Comparison of ENCODE assay signal across 28 cellular contexts in genomic region chr17:45790296-45790922, GRCh38. TPM values are rescaled to one million over a fixed set of nuclear protein-coding genes. Genes with fewer than 3 reads are reported as not detected.
DNase-seq lines count a peak whose midpoint lies in the region; ATAC-seq and TF ChIP-seq lines count a peak whose summit lies in the region.
"Had no signal": no experiment of that assay in that cellular context is flagged by ENCODE, and none has a peak within 500 bp of the region (broad histone marks: within the 10 kb centered on the region; RNA-seq: fewer than 3 reads in every experiment).

No MANE protein-coding gene starts in this region.

- peak; percentile 32 for DNase-seq in Calu3
- peak; percentile 22 for DNase-seq in GM23248
- peak; percentile 27 for DNase-seq in PC-3
- no peak for DNase-seq in mesothelial cell of epicardium (ENCODE audit: low spot score in 2 of 2, unreplicated experiment in 2 of 2)
- DNase-seq in HT-29 (ENCODE audit: low spot score): no peak
- DNase-seq: activated CD4-positive, alpha-beta T cell treated with anti-CD3 and anti-CD28 coated beads for 1 hour; activated CD8-positive, alpha-beta T cell treated with anti-CD3 and anti-CD28 coated beads, Interleukin-2, amount 10 ng/mL, durations not matched to agents 7 days and 5 days; activated effector memory CD4-positive, alpha-beta T cell treated with anti-CD3 and anti-CD28 coated beads, Interleukin-2, amount 50 U/mL, for 16 hours; activated naive CD8-positive, alpha-beta T cell treated with anti-CD3 and anti-CD28 coated beads, Interleukin-2, amount 50 U/mL, for 24 hours; effector CD8-positive, alpha-beta T cell; islet precursor cell; left ventricle myocardium superior; naive thymus-derived CD8-positive, alpha-beta T cell; NCI-H1048; NCI-H1930; occipital lobe; stimulated activated CD4-positive, alpha-beta T cell treated with anti-CD3 and anti-CD28 coated beads, Interleukin-12 subunit alpha, Interleukin-12 subunit beta, amount 100 ng/mL, for 4 hours; stimulated activated CD4-positive, alpha-beta T cell treated with anti-CD3 and anti-CD28 coated beads, Interleukin-4, amount 100 ng/mL, for 24 hours; stimulated activated naive B cell treated with anti-CD40 and anti-IgM and Interleukin-4, amounts not matched to agents 10 μg/mL and 1 μg/mL and 100 μg/mL, for 72 hours; T-helper 1 cell had no signal

- ATAC-seq in PC-3 (no peak), GM18517 (IDR thresholded peaks at IDR 0.05; ENCODE audit: unreplicated experiment) (no peak), HG02759 (IDR thresholded peaks at IDR 0.05; ENCODE audit: unreplicated experiment) (no peak)
- ATAC-seq: activated CD8-positive, alpha-beta T cell treated with anti-CD3 and anti-CD28 coated beads, Interleukin-2, amount 10 ng/mL, durations not matched to agents 7 days and 5 days; activated naive CD8-positive, alpha-beta T cell treated with anti-CD3 and anti-CD28 coated beads, Interleukin-2, amount 50 U/mL, for 24 hours; left ventricle myocardium superior; naive thymus-derived CD8-positive, alpha-beta T cell had no signal

- in situ Hi-C loops in GM23248 (cut with MboI): no loop called here

- H3K4me2 ChIP-seq in GM23248 (ENCODE audit: unreplicated experiment): no peak overlapping the region
- no peak overlapping the region for H3K4me2 ChIP-seq in PC-3 (ENCODE audit: low read length)
- no peak overlapping the region for H3K4me2 ChIP-seq in parathyroid adenoma (ENCODE audit: low read length)

- BruUV-seq in Calu3 (replicated peaks; lab: Mats Ljungman, UMichigan) (no TSS peak), PC-3 (replicated peaks; lab: Mats Ljungman, UMichigan) (no TSS peak)

- no peak overlapping the region for H3K27ac ChIP-seq in GM23248
- H3K27ac ChIP-seq in PC-3 (ENCODE audit: low read length): no peak overlapping the region
- H3K27ac ChIP-seq in parathyroid adenoma: no peak overlapping the region
- H3K27ac ChIP-seq: suprapubic skin had no signal

- intact Hi-C loops in Calu3 (cut with micrococcal nuclease; ENCODE audit: unreplicated experiment) (no loop called here), PC-3 (cut with micrococcal nuclease) (no loop called here)

- H3K27me3 ChIP-seq in GM23248 (replicated peaks; ENCODE audit: insufficient read depth): peaks cover 47% of the 10 kb centered on the region
- peaks cover 54% of the 10 kb centered on the region for H3K27me3 ChIP-seq in PC-3 (ENCODE audit: low read length)
- no peaks in the 10 kb centered on the region for H3K27me3 ChIP-seq in parathyroid adenoma (ENCODE audit: control insufficient read depth, insufficient read depth, low read length)

- no peaks in the 10 kb centered on the region for H3K4me1 ChIP-seq in GM23248 (ENCODE audit: insufficient read depth)
- H3K4me1 ChIP-seq in PC-3 (ENCODE audit: insufficient read depth, low read length): peaks cover 7% of the 10 kb centered on the region; the same call in 1 of the 2 replicates
- H3K4me1 ChIP-seq in parathyroid adenoma: peaks cover 9% of the 10 kb centered on the region

- H3K9me2 ChIP-seq in GM23248 (ENCODE audit: insufficient read depth) (no peaks in the 10 kb centered on the region), PC-3 (replicated peaks; ENCODE audit: low read length) (no peaks in the 10 kb centered on the region)

- H3K27me3 Mint-ChIP-seq in Calu3 (ENCODE audit: unreplicated experiment): peaks cover 100% of the 10 kb centered on the region
- peaks cover 98% of the 10 kb centered on the region for H3K27me3 Mint-ChIP-seq in mesothelial cell of epicardium (ENCODE audit: low read depth)

- no peaks in the 10 kb centered on the region for H3K79me2 ChIP-seq in GM23248 (ENCODE audit: insufficient read depth)
- no peaks in the 10 kb centered on the region for H3K79me2 ChIP-seq in PC-3 (ENCODE audit: low read length)
- no peaks in the 10 kb centered on the region for H3K79me2 ChIP-seq in parathyroid adenoma

- H4K20me1 ChIP-seq in GM23248 (ENCODE audit: insufficient read depth) (no peaks in the 10 kb centered on the region), PC-3 (ENCODE audit: low read length) (no peaks in the 10 kb centered on the region)

- H3K9ac ChIP-seq in GM23248 (no peak overlapping the region), PC-3 (ENCODE audit: low read length) (no peak overlapping the region), parathyroid adenoma (no peak overlapping the region)

- H2AFZ ChIP-seq in GM23248 (no peak overlapping the region), PC-3 (ENCODE audit: low read length) (no peak overlapping the region), parathyroid adenoma (peak overlapping the region; percentile 56)

- no peak overlapping the region for H3K27ac Mint-ChIP-seq in Calu3 (ENCODE audit: unreplicated experiment)
- H3K27ac Mint-ChIP-seq in mesothelial cell of epicardium: no peak overlapping the region
- H3K27ac Mint-ChIP-seq: activated CD8-positive, alpha-beta T cell treated with anti-CD3 and anti-CD28 coated beads, Interleukin-2, amount 10 ng/mL, durations not matched to agents 7 days and 5 days; activated naive CD8-positive, alpha-beta T cell treated with anti-CD3 and anti-CD28 coated beads, Interleukin-2, amount 50 U/mL, for 24 hours; naive thymus-derived CD8-positive, alpha-beta T cell; stimulated activated naive B cell treated with anti-CD40 and anti-IgM and Interleukin-4, amounts not matched to agents 10 μg/mL and 1 μg/mL and 100 μg/mL, for 72 hours had no signal

- H3F3A ChIP-seq in GM23248 (ENCODE audit: insufficient read depth) (no peaks in the 10 kb centered on the region), PC-3 (ENCODE audit: low read length, unreplicated experiment) (no peaks in the 10 kb centered on the region)

- CTCF ChIA-PET in Calu3 (lab: Charles Lee) (no interaction called here), PC-3 (lab: Charles Lee) (no interaction called here)

- no peaks in the 10 kb centered on the region for H3K9me3 Mint-ChIP-seq in Calu3 (ENCODE audit: low read depth, unreplicated experiment)
- H3K9me3 Mint-ChIP-seq in mesothelial cell of epicardium: no peaks in the 10 kb centered on the region
- H3K9me3 Mint-ChIP-seq: activated naive CD8-positive, alpha-beta T cell treated with anti-CD3 and anti-CD28 coated beads, Interleukin-2, amount 50 U/mL, for 24 hours; naive thymus-derived CD8-positive, alpha-beta T cell; stimulated activated naive B cell treated with anti-CD40 and anti-IgM and Interleukin-4, amounts not matched to agents 10 μg/mL and 1 μg/mL and 100 μg/mL, for 72 hours had no signal

- no peaks in the 10 kb centered on the region for H3K36me3 ChIP-seq in GM23248 (ENCODE audit: low read depth)
- H3K36me3 ChIP-seq in PC-3 (ENCODE audit: low read depth, low read length): no peaks in the 10 kb centered on the region
- no peaks in the 10 kb centered on the region for H3K36me3 ChIP-seq in parathyroid adenoma (ENCODE audit: control insufficient read depth, insufficient read depth, low read length)
- H3K36me3 ChIP-seq: HAP-1, suprapubic skin had no signal

- H3K4me1 Mint-ChIP-seq in Calu3 (ENCODE audit: low read depth, unreplicated experiment) (peaks cover 19% of the 10 kb centered on the region), mesothelial cell of epicardium (peaks cover 5% of the 10 kb centered on the region)
- H3K4me1 Mint-ChIP-seq: activated naive CD8-positive, alpha-beta T cell treated with anti-CD3 and anti-CD28 coated beads, Interleukin-2, amount 50 U/mL, for 24 hours had no signal

- H3K36me3 Mint-ChIP-seq in Calu3 (ENCODE audit: insufficient read depth, unreplicated experiment) (peaks cover 9% of the 10 kb centered on the region), mesothelial cell of epicardium (no peaks in the 10 kb centered on the region)
- H3K36me3 Mint-ChIP-seq: naive thymus-derived CD8-positive, alpha-beta T cell; stimulated activated naive B cell treated with anti-CD40 and anti-IgM and Interleukin-4, amounts not matched to agents 10 μg/mL and 1 μg/mL and 100 μg/mL, for 72 hours had no signal

- no peak overlapping the region for H3K4me3 Mint-ChIP-seq in Calu3 (ENCODE audit: low read depth, unreplicated experiment)
- H3K4me3 Mint-ChIP-seq in mesothelial cell of epicardium: no peak overlapping the region
- H3K4me3 Mint-ChIP-seq: activated CD8-positive, alpha-beta T cell treated with anti-CD3 and anti-CD28 coated beads, Interleukin-2, amount 10 ng/mL, durations not matched to agents 7 days and 5 days; activated naive CD8-positive, alpha-beta T cell treated with anti-CD3 and anti-CD28 coated beads, Interleukin-2, amount 50 U/mL, for 24 hours; naive thymus-derived CD8-positive, alpha-beta T cell; stimulated activated naive B cell treated with anti-CD40 and anti-IgM and Interleukin-4, amounts not matched to agents 10 μg/mL and 1 μg/mL and 100 μg/mL, for 72 hours had no signal

- H3K9me3 ChIP-seq in GM23248 (ENCODE audit: low read depth) (no peaks in the 10 kb centered on the region), PC-3 (ENCODE audit: low read length) (no peaks in the 10 kb centered on the region), parathyroid adenoma (ENCODE audit: control insufficient read depth, low read length) (no peaks in the 10 kb centered on the region)
- H3K9me3 ChIP-seq: HAP-1, suprapubic skin had no signal

- POLR2A ChIA-PET in PC-3 (lab: Charles Lee; ENCODE audit: unreplicated experiment): no interaction called here

- WGBS in GM23248 (ENCODE audit: low coverage in 1 of 2, low lambda C conversion rate in 2 of 2, missing lambda C conversion rate in 2 of 2), 2 experiments: 15% methylated on average over 11 of the region's 11 CpGs

- H3K4me3 ChIP-seq in GM23248 (no peak overlapping the region), PC-3 (ENCODE audit: low read length) (no peak overlapping the region), parathyroid adenoma (ENCODE audit: low read depth, low read length) (no peak overlapping the region)
- H3K4me3 ChIP-seq: HAP-1, suprapubic skin had no signal

- TF ChIP-seq CTCF in Calu3 (IDR thresholded peaks at IDR 0.05; ENCODE audit: unreplicated experiment) (no peak), PC-3 (conservative IDR thresholded peaks at IDR 0.05; ENCODE audit: low read depth, low read length) (no peak), parathyroid adenoma (IDR thresholded peaks at IDR 0.05) (no peak), mesothelial cell of epicardium (IDR thresholded peaks at IDR 0.05; ENCODE audit: unreplicated experiment) (no peak)

RNA-seq across cellular contexts. Expression of gene CRHR1, which starts 6.3 kb away (rescaled TPM):
- total RNA-seq in Calu3 (2022) (not detected in 2 replicates), PC-3 (2014; rRNA removed) (not detected in 2 replicates), mesothelial cell of epicardium (0.27 to 0.36 TPM (median 0.31 TPM) in 3 replicates)
- total RNA-seq in GM23248 (2014; rRNA removed; shearing (Covaris generic)): not detected in 2 replicates
- not detected in 2 replicates for polyA plus RNA-seq in GM23248 (2016; fragmentation: Nextera tagmentation; extraction: Ambion mirVana)
- not detected in 2 replicates for total RNA-seq in HT-29 (2014; rRNA removed; shearing (Covaris generic))
- total RNA-seq: activated CD8-positive, alpha-beta T cell treated with anti-CD3 and anti-CD28 coated beads, Interleukin-2, amount 10 ng/mL, durations not matched to agents 7 days and 5 days; epithelial cell of proximal tubule; left ventricle myocardium superior; LHCN-M2; naive thymus-derived CD8-positive, alpha-beta T cell had no signal
- polyA plus RNA-seq: naive thymus-derived CD8-positive, alpha-beta T cell had no signal

RNA-seq across cellular contexts. Expression of gene SPPL2C, which starts 54.3 kb away (rescaled TPM):
- total RNA-seq in Calu3 (2022): not detected in 2 replicates
- not detected in 2 replicates for total RNA-seq in GM23248 (2014; rRNA removed; shearing (Covaris generic))
- polyA plus RNA-seq in GM23248 (2016; fragmentation: Nextera tagmentation; extraction: Ambion mirVana): not detected in 2 replicates
- not detected in 2 replicates for total RNA-seq in PC-3 (2014; rRNA removed)
- not detected in 3 replicates for total RNA-seq in mesothelial cell of epicardium
- total RNA-seq in HT-29 (2014; rRNA removed; shearing (Covaris generic)): not detected in 2 replicates
- total RNA-seq: activated CD8-positive, alpha-beta T cell treated with anti-CD3 and anti-CD28 coated beads, Interleukin-2, amount 10 ng/mL, durations not matched to agents 7 days and 5 days; epithelial cell of proximal tubule; left ventricle myocardium superior; LHCN-M2; naive thymus-derived CD8-positive, alpha-beta T cell; occipital lobe; SK-MEL-5; suprapubic skin had no signal
- polyA plus RNA-seq: naive thymus-derived CD8-positive, alpha-beta T cell had no signal

Comparison
In these comparisons a context has a peak if more than half of its experiments do, and no peak if none do; other contexts are left out.
1. DNase-seq: peak in Calu3 (single experiment), GM23248 (single experiment) and PC-3 (single experiment); none in mesothelial cell of epicardium (0 of 2) and HT-29 (single experiment).